Comparison of ENCODE assay signal across 14 cellular contexts in the genomic region with DNA sequence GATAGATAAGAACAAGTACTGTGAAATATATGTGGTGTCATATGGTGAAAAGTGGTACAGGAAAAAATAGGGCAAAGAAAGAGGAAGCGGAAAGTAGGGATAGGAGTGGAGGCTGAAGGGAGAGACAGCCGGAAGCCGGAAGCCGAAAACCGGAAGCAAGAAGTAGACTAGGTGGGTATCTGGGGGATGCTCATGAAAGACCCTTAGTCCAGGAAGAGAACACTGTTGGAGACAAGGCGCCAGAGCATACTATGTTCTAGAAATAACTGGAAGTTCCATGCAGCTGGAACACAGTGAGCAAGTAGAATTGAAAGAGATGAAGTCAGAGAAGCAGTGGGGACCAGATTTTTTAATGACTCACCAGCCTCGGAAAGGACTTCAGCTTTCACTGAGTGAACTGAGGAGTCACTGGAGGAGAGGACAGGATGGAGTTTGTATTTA. TPM values are rescaled to one million over a fixed set of nuclear protein-coding genes. Genes with fewer than 3 reads are reported as not detected.
DNase-seq lines count a peak whose midpoint lies in the region; ATAC-seq, FAIRE-seq and TF ChIP-seq lines count a peak whose summit lies in the region.
"Had no signal": no experiment of that assay in that cellular context is flagged by ENCODE, and none has a peak within 500 bp of the region (broad histone marks: within the 10 kb centered on the region; RNA-seq: fewer than 3 reads in every experiment).

No MANE protein-coding gene starts in this region.

- H2AFZ ChIP-seq in OCI-LY1 (ENCODE audit: low read length) = peak overlapping the region; percentile 49; the same call in 1 of the 2 replicates

- H3K4me2 ChIP-seq in OCI-LY1 (ENCODE audit: low read length) = no peak overlapping the region

- TF ChIP-seq CTCF in OCI-LY1 (IDR thresholded peaks at IDR 0.05; ENCODE audit: low read length) = no peak
- no peak for TF ChIP-seq CTCF in bronchial epithelial cell (IDR thresholded peaks at IDR 0.05; ENCODE audit: insufficient read depth, low read length, severe bottlenecking)
- no peak for TF ChIP-seq CTCF in left ventricle myocardium inferior (IDR thresholded peaks at IDR 0.05; ENCODE audit: borderline replicate concordance)
- no peak for TF ChIP-seq CTCF in gastrocnemius medialis (IDR thresholded peaks at IDR 0.05 in 4 of 5, conservative IDR thresholded peaks at IDR 0.05 in 1 of 5)

- peaks cover 20 to 32% (median 27%) of the 10 kb centered on the region in 3 donors for H3K27me3 Mint-ChIP-seq in naive B cell

- H3K27me3 ChIP-seq in OCI-LY1 (ENCODE audit: insufficient read depth, low read length) (no peaks in the 10 kb centered on the region), bronchial epithelial cell (ENCODE audit: control insufficient read depth, insufficient read depth, low read length) (peaks cover 2% of the 10 kb centered on the region), left ventricle myocardium inferior (ENCODE audit: low read depth) (peaks cover 45% of the 10 kb centered on the region), gastrocnemius medialis (peaks cover 0 to 11% (median 3%) of the 10 kb centered on the region in 3 donors)

- no peak overlapping the region for H3K4me3 ChIP-seq in OCI-LY1 (ENCODE audit: low read depth, low read length, poor library complexity, severe bottlenecking)
- no peak overlapping the region for H3K4me3 ChIP-seq in bronchial epithelial cell (ENCODE audit: low read depth, low read length)
- no peak overlapping the region for H3K4me3 ChIP-seq in left ventricle myocardium inferior
- no peak overlapping the region for H3K4me3 ChIP-seq in gastrocnemius medialis
- H3K4me3 ChIP-seq: suprapubic skin had no signal

- H3K36me3 ChIP-seq in OCI-LY1 (ENCODE audit: insufficient read depth, low read length) (no peaks in the 10 kb centered on the region), bronchial epithelial cell (ENCODE audit: control insufficient read depth, insufficient read depth, low read length) (no peaks in the 10 kb centered on the region), left ventricle myocardium inferior (no peaks in the 10 kb centered on the region), gastrocnemius medialis (no peaks in the 10 kb centered on the region)
- H3K36me3 ChIP-seq: suprapubic skin had no signal

- peaks cover 29 to 47% (median 38%) of the 10 kb centered on the region in 3 donors for H3K4me1 Mint-ChIP-seq in naive B cell

- H3K79me2 ChIP-seq in OCI-LY1 (ENCODE audit: insufficient read depth, low read length) = no peaks in the 10 kb centered on the region

- no peak overlapping the region for H3K27ac ChIP-seq in OCI-LY1 (ENCODE audit: low read depth, low read length, poor library complexity, severe bottlenecking)
- H3K27ac ChIP-seq in left ventricle myocardium inferior (replicated peaks) = no peak overlapping the region
- no peak overlapping the region for H3K27ac ChIP-seq in gastrocnemius medialis
- H3K27ac ChIP-seq: suprapubic skin had no signal

- no peaks in the 10 kb centered on the region for H3K4me1 ChIP-seq in OCI-LY1 (ENCODE audit: insufficient read depth, low read length, severe bottlenecking)
- peaks cover 38% of the 10 kb centered on the region for H3K4me1 ChIP-seq in left ventricle myocardium inferior
- no peaks in the 10 kb centered on the region for H3K4me1 ChIP-seq in gastrocnemius medialis
- H3K4me1 ChIP-seq: suprapubic skin had no signal

- H3K36me3 Mint-ChIP-seq in naive B cell = peaks cover 0 to 4% of the 10 kb centered on the region in 2 donors

- no peaks in the 10 kb centered on the region for H3F3A ChIP-seq in OCI-LY1 (ENCODE audit: insufficient read depth, low read length)

- no peaks in the 10 kb centered on the region for H3K9me2 ChIP-seq in OCI-LY1 (ENCODE audit: low read depth, low read length)

- intact Hi-C loops in left ventricle myocardium inferior (cut with micrococcal nuclease) (loop anchor here (10.0 kb wide), 1 partner anchor 587 kb away; no protein-coding TSS in a partner anchor), gastrocnemius medialis (cut with DNase I; ENCODE audit: low total_unique reads) (loop anchor here (5.0 kb wide), 1 partner anchor 605 kb away; no protein-coding TSS in a partner anchor)

- H3K4me3 Mint-ChIP-seq in naive B cell = peak overlapping the region in 6 of 8 donors; percentile 1 to 46 (median 6)
- H3K4me3 Mint-ChIP-seq: effector memory CD8-positive, alpha-beta T cell had no signal

- peak; percentile 43 for DNase-seq in GM03348 (ENCODE audit: low spot score)
- DNase-seq in bronchial epithelial cell (ENCODE audit: low read depth) = peak; percentile 20
- no peak for DNase-seq in naive B cell
- DNase-seq in H4 (ENCODE audit: low spot score) = no peak
- no peak for DNase-seq in left ventricle myocardium inferior
- no peak for DNase-seq in mesenteric fat pad (ENCODE audit: low spot score)
- no peak for DNase-seq in gastrocnemius medialis
- DNase-seq: activated CD8-positive, alpha-beta memory T cell treated with anti-CD3 and anti-CD28 coated beads, Interleukin-2, amount 50 U/mL, for 48 hours; amygdala; effector memory CD8-positive, alpha-beta T cell; NCI-H2107; T1000 had no signal

- no peak for FAIRE-seq in bronchial epithelial cell (lab: Jason Lieb, UNC)

- no peak overlapping the region for H3K9ac ChIP-seq in OCI-LY1 (ENCODE audit: low read length)

- in situ Hi-C loops in gastrocnemius medialis (cut with MboI; ENCODE audit: low sequenced_read_pairs in 4 of 4) = loop anchor here (10.0 to 25.0 kb wide), 2 partner anchors 587 to 595 kb away; no protein-coding TSS in a partner anchor

- H3K9me3 ChIP-seq in OCI-LY1 (ENCODE audit: low read length) (no peaks in the 10 kb centered on the region), left ventricle myocardium inferior (replicated peaks) (no peaks in the 10 kb centered on the region), gastrocnemius medialis (no peaks in the 10 kb centered on the region)
- H3K9me3 ChIP-seq: suprapubic skin had no signal

- no peak for TF ChIP-seq POLR2A in gastrocnemius medialis (IDR thresholded peaks at IDR 0.05)

- H4K20me1 ChIP-seq in OCI-LY1 (ENCODE audit: insufficient read depth, low read length) = no peaks in the 10 kb centered on the region

- peaks cover 0 to 5% (median 3%) of the 10 kb centered on the region in 7 donors for H3K9me3 Mint-ChIP-seq in naive B cell

- peak overlapping the region in 1 of 6 donors; percentile 84 for H3K27ac Mint-ChIP-seq in naive B cell
- H3K27ac Mint-ChIP-seq: effector memory CD8-positive, alpha-beta T cell had no signal

- ATAC-seq in naive B cell (ENCODE audit: low read depth in 2 of 2) (no peak), gastrocnemius medialis (no peak)
- ATAC-seq: effector memory CD8-positive, alpha-beta T cell had no signal

RNA-seq across cellular contexts. Expression of a gene that starts 22.5 kb away (rescaled TPM):
- 0.53 and 4.4 TPM in 2 replicates for total RNA-seq in bronchial epithelial cell
- not detected for polyA plus RNA-seq in naive B cell (ENCODE audit: low read depth in 6 of 6)
- total RNA-seq in H4 (2014; rRNA removed; shearing (Covaris generic)) = 0.14 TPM in 1 of 2 replicates, not detected in the other
- 10.1 TPM for total RNA-seq in left ventricle myocardium inferior
- 0.35 TPM for total RNA-seq in mesenteric fat pad
- under 1 TPM; 0.27 to 0.66 (median 0.44) TPM for total RNA-seq in gastrocnemius medialis

Comparison
In these comparisons a context has a peak if more than half of its experiments do, and no peak if none do; other contexts are left out.
1. DNase-seq: peak in GM03348 (single experiment) and bronchial epithelial cell (single experiment); none in naive B cell (single experiment), H4 (single experiment), left ventricle myocardium inferior (single experiment), mesenteric fat pad (single experiment) and gastrocnemius medialis (0 of 2).